Comparison of ENCODE assay signal across 11 cellular contexts in genomic region chr13:44117351-44117750, GRCh38.
A peak's percentile ranks its signal among the peaks of the same experiment; 100 is the strongest.
DNase-seq lines count a peak whose midpoint lies in the region; ATAC-seq, FAIRE-seq and TF ChIP-seq lines count a peak whose summit lies in the region.
"Had no signal": no experiment of that assay in that cellular context is flagged by ENCODE, and none has a peak within 500 bp of the region (broad histone marks: within the 10 kb centered on the region; RNA-seq: fewer than 3 reads in every experiment).

No MANE protein-coding gene starts in this region.

- H3K4me3 ChIP-seq in MM.1S (ENCODE audit: low read length) (peak overlapping the region; percentile 31; the same call in 1 of the 2 replicates), endothelial cell of umbilical vein (replicated peaks in 1 of 3; ENCODE audit: insufficient read depth in 1 of 3, low read depth in 1 of 3, low read length in 3 of 3) (no peak overlapping the region), muscle layer of duodenum (ENCODE audit: low read depth in 1 of 2, low read length in 2 of 2) (no peak overlapping the region)
- H3K4me3 ChIP-seq: SJSA1, suprapubic skin had no signal

- H3K27ac ChIP-seq in MM.1S (ENCODE audit: low read length) (peak overlapping the region; percentile 27; the same call in 1 of the 2 replicates), endothelial cell of umbilical vein (ENCODE audit: insufficient read depth, low read depth, low read length) (peak overlapping the region; percentile 35), muscle layer of duodenum (ENCODE audit: low read length) (peak overlapping the region; percentile 20)
- H3K27ac ChIP-seq: SJSA1, suprapubic skin had no signal

- dilution Hi-C loops in endothelial cell of umbilical vein (cut with MboI; ENCODE audit: extremely low pct_ligation_motif_present, low sequenced_read_pairs), result no loop called here

- H3K9ac ChIP-seq in MM.1S (ENCODE audit: low read length) (no peak overlapping the region), endothelial cell of umbilical vein (replicated peaks; ENCODE audit: extremely low read depth, insufficient read depth, low read length) (no peak overlapping the region)

- peak; percentile 57 for FAIRE-seq in endothelial cell of umbilical vein (lab: Jason Lieb, UNC)

- POLR2A ChIA-PET in endothelial cell of umbilical vein (lab: Charles Lee), result interaction anchor here (0.8 kb wide), 1 partner anchor 320 kb away, joined by 3 read pairs; no protein-coding TSS in a partner anchor

- CTCF ChIA-PET in endothelial cell of umbilical vein (lab: Charles Lee), result interaction anchor here (0.7 to 1.7 kb wide), 4 partner anchors 11 to 322 kb away, joined by 3 to 10 read pairs (median 3); no protein-coding TSS in a partner anchor

- H3K4me2 ChIP-seq in MM.1S (ENCODE audit: low read depth, low read length) (peak overlapping the region; percentile 49), endothelial cell of umbilical vein (ENCODE audit: insufficient read depth, low read length) (peak overlapping the region; percentile 62)

- H3K4me3 Mint-ChIP-seq in CD14-positive monocyte, result peak overlapping the region; percentile 63 to 70

- H3K27me3 ChIP-seq in MM.1S (replicated peaks; ENCODE audit: insufficient read depth, low read length), result no peaks in the 10 kb centered on the region
- H3K27me3 ChIP-seq in endothelial cell of umbilical vein (ENCODE audit: control insufficient read depth in 2 of 2, insufficient read depth in 2 of 2, low read length in 2 of 2), result no peaks in the 10 kb centered on the region
- H3K27me3 ChIP-seq in muscle layer of duodenum (ENCODE audit: low read depth, low read length), result no peaks in the 10 kb centered on the region
- H3K27me3 ChIP-seq: SJSA1, suprapubic skin had no signal

- H3K9me3 Mint-ChIP-seq in CD14-positive monocyte, result no peaks in the 10 kb centered on the region

- DNase-seq in CD14-positive monocyte (ENCODE audit: low spot score) (no peak), MM.1S (peak; percentile 36), endothelial cell of umbilical vein (ENCODE audit: low read depth, low spot score) (peak; percentile 66), anterior cingulate cortex (lab: John Stamatoyannopoulos, UW) (no peak)
- no peak for DNase-seq in NK-92 treated with Interleukin-12 subunit alpha and Interleukin-12 subunit beta, amount 100 ng/mL, for 24 hours (lab: John Stamatoyannopoulos, UW)
- DNase-seq: retina had no signal

- peaks cover 28% of the 10 kb centered on the region for H3K4me1 Mint-ChIP-seq in CD14-positive monocyte

- intact Hi-C loops in CD14-positive monocyte (cut with micrococcal nuclease), result no loop called here
- intact Hi-C loops in endothelial cell of umbilical vein (cut with micrococcal nuclease), result no loop called here

- peaks cover 0 to 3% (median 0%) of the 10 kb centered on the region in 3 donors for H3K27me3 Mint-ChIP-seq in CD14-positive monocyte (ENCODE audit: low read depth in 3 of 3)

- no peaks in the 10 kb centered on the region for H3F3A ChIP-seq in MM.1S (ENCODE audit: insufficient read depth, low read length)

- no peaks in the 10 kb centered on the region for H3K79me2 ChIP-seq in MM.1S (ENCODE audit: low read length)
- no peaks in the 10 kb centered on the region for H3K79me2 ChIP-seq in endothelial cell of umbilical vein (ENCODE audit: control insufficient read depth, insufficient read depth, low read length)

- no peak for TF ChIP-seq POLR2A in endothelial cell of umbilical vein (IDR thresholded peaks at IDR 0.05; ENCODE audit: low read depth, low read length)

- H3K27ac Mint-ChIP-seq in CD14-positive monocyte, result peak overlapping the region in 3 of 7 donors; percentile 20 to 30 (median 21)

- peaks cover 13% of the 10 kb centered on the region; the same call in 1 of the 2 replicates for H3K4me1 ChIP-seq in MM.1S (ENCODE audit: low read length)
- peaks cover 10% of the 10 kb centered on the region for H3K4me1 ChIP-seq in endothelial cell of umbilical vein (ENCODE audit: control insufficient read depth, extremely low read depth, insufficient read depth, low read length)
- no peaks in the 10 kb centered on the region for H3K4me1 ChIP-seq in muscle layer of duodenum (ENCODE audit: control insufficient read depth in 1 of 2, insufficient read depth in 2 of 2, low read length in 2 of 2)

- H3K9me1 ChIP-seq in endothelial cell of umbilical vein (replicated peaks; ENCODE audit: control insufficient read depth, extremely low read depth, insufficient read depth, low read length), result no peaks in the 10 kb centered on the region

- no TSS peak for BruUV-seq in endothelial cell of umbilical vein (replicated peaks; lab: Mats Ljungman, UMichigan)

- H3K36me3 ChIP-seq in MM.1S (replicated peaks; ENCODE audit: insufficient read depth, low read length) (no peaks in the 10 kb centered on the region), endothelial cell of umbilical vein (ENCODE audit: control insufficient read depth in 2 of 2, extremely low read depth in 1 of 2, insufficient read depth in 2 of 2, low read length in 2 of 2) (no peaks in the 10 kb centered on the region), muscle layer of duodenum (ENCODE audit: control insufficient read depth in 1 of 2, insufficient read depth in 2 of 2, low read length in 2 of 2) (no peaks in the 10 kb centered on the region)
- H3K36me3 ChIP-seq: SJSA1, suprapubic skin had no signal

- no peak for TF ChIP-seq CTCF in CD14-positive monocyte (IDR thresholded peaks at IDR 0.05)
- no peak for TF ChIP-seq CTCF in MM.1S (IDR thresholded peaks at IDR 0.05; ENCODE audit: low read length)
- no peak for TF ChIP-seq CTCF in endothelial cell of umbilical vein (IDR thresholded peaks at IDR 0.05; ENCODE audit: extremely low read depth in 1 of 2, insufficient read depth in 1 of 2, low read depth in 1 of 2, low read length in 2 of 2)

- H3K9me3 ChIP-seq in MM.1S (replicated peaks; ENCODE audit: insufficient read depth, low read length) (no peaks in the 10 kb centered on the region), endothelial cell of umbilical vein (replicated peaks; ENCODE audit: control insufficient read depth, insufficient read depth, low read length) (no peaks in the 10 kb centered on the region), muscle layer of duodenum (ENCODE audit: control insufficient read depth in 1 of 2, low read length in 2 of 2) (no peaks in the 10 kb centered on the region)
- H3K9me3 ChIP-seq: SJSA1, suprapubic skin had no signal

- ATAC-seq in HG02973 (IDR thresholded peaks at IDR 0.05; ENCODE audit: unreplicated experiment), result no peak
- no peak for ATAC-seq in GM18870 (IDR thresholded peaks at IDR 0.05; ENCODE audit: unreplicated experiment)

- H4K20me1 ChIP-seq in MM.1S (ENCODE audit: insufficient read depth, low read length) (no peaks in the 10 kb centered on the region), endothelial cell of umbilical vein (replicated peaks; ENCODE audit: control insufficient read depth, extremely low read depth, insufficient read depth, low read length) (no peaks in the 10 kb centered on the region)

- H2AFZ ChIP-seq in MM.1S (ENCODE audit: low read length), result peak overlapping the region; percentile 53
- H2AFZ ChIP-seq in endothelial cell of umbilical vein (ENCODE audit: low read depth, low read length), result peak overlapping the region; percentile 91

- no peaks in the 10 kb centered on the region for H3K36me3 Mint-ChIP-seq in CD14-positive monocyte

- no peaks in the 10 kb centered on the region for H3K9me2 ChIP-seq in MM.1S (replicated peaks; ENCODE audit: insufficient read depth, low read length)

TF ChIP-seq in endothelial cell of umbilical vein, 7 proteins besides CTCF, POLR2A, EP300 and RAD21:
- no peak for TF ChIP-seq EZH2 (IDR thresholded peaks at IDR 0.05; ENCODE audit: borderline replicate concordance, low read depth, low read length, severe bottlenecking)
- no peak for TF ChIP-seq GATA2 (IDR thresholded peaks at IDR 0.05; ENCODE audit: insufficient read depth, insufficient read length, low read depth, low read length)
- TF ChIP-seq FOS (IDR thresholded peaks at IDR 0.05; ENCODE audit: borderline replicate concordance, insufficient read depth, low read length), result no peak
- no peak for TF ChIP-seq MYC (IDR thresholded peaks at IDR 0.05; ENCODE audit: low read depth, low read length)
- TF ChIP-seq JUN (IDR thresholded peaks at IDR 0.05; ENCODE audit: borderline replicate concordance, insufficient read depth, insufficient read length, low read depth), result no peak
- TF ChIP-seq MAX (IDR thresholded peaks at IDR 0.05; ENCODE audit: insufficient read depth, insufficient read length), result no peak
- no peak for TF ChIP-seq POLR2AphosphoS5 (IDR thresholded peaks at IDR 0.05; ENCODE audit: insufficient read depth, low read depth, low read length)

Comparison
In these comparisons a context has a peak if more than half of its experiments do, and no peak if none do; other contexts are left out.
1. DNase-seq: peak in MM.1S (single experiment) and endothelial cell of umbilical vein (single experiment); none in CD14-positive monocyte (single experiment), anterior cingulate cortex (0 of 58) and NK-92 treated with Interleukin-12 subunit alpha and Interleukin-12 subunit beta, amount 100 ng/mL, for 24 hours (single experiment).
2. Peak in every context shown above with its lines, with median percentiles within 50 percentile points of each other: H3K27ac ChIP-seq.